In the genomic region with DNA sequence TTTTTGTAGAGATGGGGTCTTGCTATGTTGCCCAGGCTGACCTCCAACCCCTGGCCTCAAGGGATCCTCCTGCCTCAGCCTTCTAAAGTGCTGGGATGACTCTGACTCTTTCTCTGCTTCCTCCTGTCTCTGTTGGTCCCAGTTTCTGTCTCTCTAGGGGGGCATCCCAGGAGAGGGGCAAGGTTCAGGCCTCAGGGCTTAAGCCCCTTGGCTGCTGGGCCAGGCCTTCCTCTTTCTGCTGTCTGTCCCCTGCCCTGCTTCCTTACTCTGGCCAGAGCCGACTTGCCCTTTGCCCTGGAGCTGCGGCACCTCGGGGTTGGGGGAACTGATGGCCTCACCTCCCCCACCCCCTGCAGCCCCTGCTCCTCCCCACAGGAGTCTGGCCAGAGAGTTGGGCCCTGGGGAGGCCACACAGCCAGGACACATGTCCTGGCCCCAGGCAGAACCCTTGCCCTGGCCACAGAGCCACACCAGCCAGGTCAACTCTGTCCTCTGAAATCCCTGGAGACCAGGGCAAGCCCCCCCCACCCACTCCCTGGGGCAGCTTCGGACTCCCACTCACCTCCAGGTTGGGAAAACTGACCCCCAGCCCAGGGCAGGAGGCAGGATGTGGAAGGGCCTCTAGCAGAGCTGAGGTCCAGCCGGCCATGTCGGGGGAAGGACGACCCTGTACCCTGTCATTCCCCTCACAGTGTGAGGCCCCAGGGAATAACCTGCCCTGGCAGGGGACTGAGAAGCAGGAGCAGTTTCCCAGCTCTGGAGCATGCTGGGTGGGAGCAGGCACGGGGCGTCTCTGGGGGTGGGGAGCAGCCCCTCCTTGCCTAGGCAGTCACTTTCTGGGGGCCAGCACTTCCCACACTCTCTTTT, we compare ENCODE assay signal across 32 cellular contexts. TPM values are rescaled to one million over a fixed set of nuclear protein-coding genes. Genes with fewer than 3 reads are reported as not detected.
DNase-seq lines count a peak whose midpoint lies in the region; FAIRE-seq and TF ChIP-seq lines count a peak whose summit lies in the region.
"Had no signal": no experiment of that assay in that cellular context is flagged by ENCODE, and none has a peak within 500 bp of the region (broad histone marks: within the 10 kb centered on the region; RNA-seq: fewer than 3 reads in every experiment).

No MANE protein-coding gene starts in this region.

- no peak overlapping the region for H3K4me3 Mint-ChIP-seq in T-helper 2 cell treated with Interferon-gamma antibody and Interleukin-4, amounts not matched to agents 5 μg/mL and 100 μg/mL, for 36 hours
- H3K4me3 Mint-ChIP-seq: activated CD4-positive, alpha-beta T cell treated with anti-CD3 and anti-CD28 coated beads for 36 hours; activated naive CD4-positive, alpha-beta T cell treated with anti-CD3 and anti-CD28 coated beads, Interleukin-2, amount 50 U/mL, for 24 hours; CD4-positive, alpha-beta memory T cell; T-helper 17 cell; type B pancreatic cell had no signal

- H3K4me1 Mint-ChIP-seq in T-helper 2 cell treated with Interferon-gamma antibody and Interleukin-4, amounts not matched to agents 5 μg/mL and 100 μg/mL, for 36 hours (ENCODE audit: low read depth) = peaks cover 12% of the 10 kb centered on the region

- peaks cover 5% of the 10 kb centered on the region for H3K4me1 ChIP-seq in BE2C
- H3K4me1 ChIP-seq in kidney (ENCODE audit: control insufficient read depth in 1 of 2, insufficient read depth in 1 of 2, low read depth in 1 of 2, low read length in 2 of 2) = peaks cover 3 to 5% of the 10 kb centered on the region in 2 donors
- peaks cover 63 to 65% of the 10 kb centered on the region in 2 experiments for H3K4me1 ChIP-seq in neutrophil (ENCODE audit: control insufficient read depth in 1 of 2, insufficient read depth in 1 of 2, low read depth in 1 of 2, low read length in 1 of 2)

- no peaks in the 10 kb centered on the region for H3K9me3 ChIP-seq in BE2C
- H3K9me3 ChIP-seq in kidney (ENCODE audit: control insufficient read depth in 1 of 2, low read length in 2 of 2) = no peaks in the 10 kb centered on the region
- H3K9me3 ChIP-seq in neutrophil = no peaks in the 10 kb centered on the region
- H3K9me3 ChIP-seq: breast epithelium, gastroesophageal sphincter had no signal

- no peak overlapping the region for H3K27ac Mint-ChIP-seq in T-helper 2 cell treated with Interferon-gamma antibody and Interleukin-4, amounts not matched to agents 5 μg/mL and 100 μg/mL, for 36 hours
- H3K27ac Mint-ChIP-seq: activated CD4-positive, alpha-beta T cell treated with anti-CD3 and anti-CD28 coated beads for 36 hours; activated naive CD4-positive, alpha-beta T cell treated with anti-CD3 and anti-CD28 coated beads, Interleukin-2, amount 50 U/mL, for 24 hours; activated T-helper 2 cell treated with anti-CD3 and anti-CD28 coated beads, Interferon-gamma antibody, Interleukin-2, Interleukin-4, amounts not matched to agents 10 μg/mL and 5 μg/mL and 100 μg/mL, durations not matched to agents 14 hours and 24 hours and 36 hours; CD4-positive, alpha-beta memory T cell; T-helper 17 cell; type B pancreatic cell had no signal

- H3K27me3 ChIP-seq in BE2C (no peaks in the 10 kb centered on the region), HL-60 (ENCODE audit: insufficient read depth, poor library complexity, severe bottlenecking) (no peaks in the 10 kb centered on the region), neutrophil (no peaks in the 10 kb centered on the region)
- H3K27me3 ChIP-seq: breast epithelium had no signal

- no peaks in the 10 kb centered on the region for H3K9me3 Mint-ChIP-seq in T-helper 2 cell treated with Interferon-gamma antibody and Interleukin-4, amounts not matched to agents 5 μg/mL and 100 μg/mL, for 36 hours
- H3K9me3 Mint-ChIP-seq: activated naive CD4-positive, alpha-beta T cell treated with anti-CD3 and anti-CD28 coated beads, Interleukin-2, amount 50 U/mL, for 24 hours; activated T-helper 2 cell treated with anti-CD3 and anti-CD28 coated beads, Interferon-gamma antibody, Interleukin-2, Interleukin-4, amounts not matched to agents 10 μg/mL and 5 μg/mL and 100 μg/mL, durations not matched to agents 14 hours and 24 hours and 36 hours; type B pancreatic cell had no signal

- H3K36me3 Mint-ChIP-seq in T-helper 2 cell treated with Interferon-gamma antibody and Interleukin-4, amounts not matched to agents 5 μg/mL and 100 μg/mL, for 36 hours (ENCODE audit: low read depth) = no peaks in the 10 kb centered on the region
- H3K36me3 Mint-ChIP-seq: CD4-positive, alpha-beta memory T cell; type B pancreatic cell had no signal

- peaks cover 2% of the 10 kb centered on the region for H3K27me3 Mint-ChIP-seq in T-helper 2 cell treated with Interferon-gamma antibody and Interleukin-4, amounts not matched to agents 5 μg/mL and 100 μg/mL, for 36 hours (ENCODE audit: low read depth)
- H3K27me3 Mint-ChIP-seq: activated naive CD4-positive, alpha-beta T cell treated with anti-CD3 and anti-CD28 coated beads, Interleukin-2, amount 50 U/mL, for 24 hours; CD4-positive, alpha-beta memory T cell; T-helper 17 cell; type B pancreatic cell had no signal

- H3K9ac ChIP-seq in kidney (ENCODE audit: low read length in 2 of 2) = no peak overlapping the region

- TF ChIP-seq CTCF in BE2C (IDR thresholded peaks at IDR 0.05; ENCODE audit: low read depth, low read length) = no peak
- no peak for TF ChIP-seq CTCF in HL-60 (IDR thresholded peaks at IDR 0.05; ENCODE audit: insufficient read depth, low read length)
- TF ChIP-seq CTCF in kidney (IDR thresholded peaks at IDR 0.05; ENCODE audit: borderline replicate concordance, extremely low read depth, insufficient read depth) = no peak
- no peak for TF ChIP-seq CTCF in neutrophil (IDR thresholded peaks at IDR 0.05)

- no peak for FAIRE-seq in kidney (lab: Jason Lieb, UNC)
- FAIRE-seq: H54 had no signal

- H3K27ac ChIP-seq in HL-60 (replicated peaks) (peak overlapping the region; percentile 81), kidney (ENCODE audit: low read depth in 2 of 2, low read length in 2 of 2) (no peak overlapping the region), neutrophil (peak overlapping the region; percentile 88)
- H3K27ac ChIP-seq: breast epithelium, gastroesophageal sphincter, SK-N-MC had no signal

- peak; percentile 6 for DNase-seq in BE2C
- no peak for DNase-seq in HL-60 (ENCODE audit: low read depth in 1 of 2, low spot score in 1 of 2)
- peak; percentile 66 for DNase-seq in kidney
- no peak for DNase-seq in NCI-H187 treated with DMSO at 0.1 percent for 48 hours (lab: John Stamatoyannopoulos, UW)
- no peak for DNase-seq in NCI-H128 (lab: John Stamatoyannopoulos, UW; ENCODE audit: unreplicated experiment)
- no peak for DNase-seq in COLO829 (ENCODE audit: low spot score)
- DNase-seq in T-helper 2 cell treated with Interferon-gamma antibody and Interleukin-4, amounts not matched to agents 5 μg/mL and 100 μg/mL, for 36 hours (ENCODE audit: low spot score) = no peak
- DNase-seq: activated CD4-positive, alpha-beta T cell treated with anti-CD3 and anti-CD28 coated beads for 36 hours; activated T-cell treated with anti-CD3 and anti-CD28 coated beads for 4 hours; CD4-positive, alpha-beta memory T cell; MM.1S; NCI-H1436; NCI-H2081 treated with DMSO at 0.1 percent for 48 hours; NCI-H2227 treated with DMSO at 0.1 percent for 48 hours; NCI-H526; NK-92 treated with Interleukin-12 subunit alpha and Interleukin-12 subunit beta, amount 100 ng/mL, for 24 hours; stimulated activated CD4-positive, alpha-beta T cell treated with anti-CD3 and anti-CD28 coated beads, Interleukin-12 subunit alpha, Interleukin-12 subunit beta, amount 100 ng/mL, for 4 hours; stimulated activated CD4-positive, alpha-beta T cell treated with anti-CD3 and anti-CD28 coated beads, Interleukin-2, amount 100 ng/mL, for 48 hours; T-helper 17 cell had no signal

- no peaks in the 10 kb centered on the region for H3K36me3 ChIP-seq in BE2C
- no peaks in the 10 kb centered on the region for H3K36me3 ChIP-seq in kidney (ENCODE audit: control insufficient read depth in 1 of 2, insufficient read depth in 2 of 2, low read length in 2 of 2)
- H3K36me3 ChIP-seq in neutrophil = no peaks in the 10 kb centered on the region
- H3K36me3 ChIP-seq: breast epithelium, gastroesophageal sphincter had no signal

- H3K4me3 ChIP-seq in BE2C (ENCODE audit: low read depth, low read length) = no peak overlapping the region
- no peak overlapping the region for H3K4me3 ChIP-seq in HL-60 (replicated peaks; ENCODE audit: insufficient read depth, low read length)
- H3K4me3 ChIP-seq in kidney (ENCODE audit: low read length in 2 of 2) = no peak overlapping the region
- H3K4me3 ChIP-seq in neutrophil (ENCODE audit: low read depth in 1 of 2, low read length in 1 of 2) = peak overlapping the region in 1 of 2 experiments; percentile 42
- H3K4me3 ChIP-seq: breast epithelium, gastroesophageal sphincter, SK-N-MC had no signal

- intact Hi-C loops in kidney (cut with DNase I) = no loop called here

RNA-seq across cellular contexts. Expression of a gene that starts 23.7 kb away (rescaled TPM):
- polyA plus RNA-seq in BE2C (2012; ENCODE audit: insufficient read depth, insufficient read length, low read depth) = 3.3 TPM
- 7.1 TPM for total RNA-seq in kidney
- polyA plus RNA-seq in kidney (ENCODE audit: insufficient read depth, low read depth, low replicate concordance) = 6.6 TPM
- polyA plus RNA-seq: fibroblast of lung had no signal

RNA-seq across cellular contexts. Expression of a gene that starts 53.0 kb away (rescaled TPM):
- not detected for polyA plus RNA-seq in BE2C (2012; ENCODE audit: insufficient read depth, insufficient read length, low read depth)
- not detected for total RNA-seq in kidney
- polyA plus RNA-seq in kidney (ENCODE audit: insufficient read depth, low read depth, low replicate concordance) = 0.41 TPM
- total RNA-seq: A172; activated CD4-positive, alpha-beta T cell treated with anti-CD3 and anti-CD28 coated beads for 36 hours; activated T-helper 2 cell treated with anti-CD3 and anti-CD28 coated beads, Interferon-gamma antibody, Interleukin-2, Interleukin-4, amounts not matched to agents 10 μg/mL and 5 μg/mL and 100 μg/mL, durations not matched to agents 14 hours and 24 hours and 36 hours; CD4-positive, alpha-beta memory T cell; Daoy; fibroblast of lung; gastroesophageal sphincter; right cardiac atrium; T-helper 17 cell had no signal
- polyA plus RNA-seq: CD4-positive, alpha-beta memory T cell; fibroblast of lung; neural cell had no signal

Comparison
In these comparisons a context has a peak if more than half of its experiments do, and no peak if none do; other contexts are left out.
1. DNase-seq: peak in BE2C (single experiment) and kidney (single experiment); none in HL-60 (0 of 2), NCI-H187 treated with DMSO at 0.1 percent for 48 hours (single experiment), NCI-H128 (single experiment), COLO829 (single experiment) and T-helper 2 cell treated with Interferon-gamma antibody and Interleukin-4, amounts not matched to agents 5 μg/mL and 100 μg/mL, for 36 hours (single experiment).
2. H3K27ac ChIP-seq: peak in HL-60 (single experiment) and neutrophil (single experiment); none in kidney (0 of 2).